ENCODE assay signal across 11 cellular contexts in the genomic region with DNA sequence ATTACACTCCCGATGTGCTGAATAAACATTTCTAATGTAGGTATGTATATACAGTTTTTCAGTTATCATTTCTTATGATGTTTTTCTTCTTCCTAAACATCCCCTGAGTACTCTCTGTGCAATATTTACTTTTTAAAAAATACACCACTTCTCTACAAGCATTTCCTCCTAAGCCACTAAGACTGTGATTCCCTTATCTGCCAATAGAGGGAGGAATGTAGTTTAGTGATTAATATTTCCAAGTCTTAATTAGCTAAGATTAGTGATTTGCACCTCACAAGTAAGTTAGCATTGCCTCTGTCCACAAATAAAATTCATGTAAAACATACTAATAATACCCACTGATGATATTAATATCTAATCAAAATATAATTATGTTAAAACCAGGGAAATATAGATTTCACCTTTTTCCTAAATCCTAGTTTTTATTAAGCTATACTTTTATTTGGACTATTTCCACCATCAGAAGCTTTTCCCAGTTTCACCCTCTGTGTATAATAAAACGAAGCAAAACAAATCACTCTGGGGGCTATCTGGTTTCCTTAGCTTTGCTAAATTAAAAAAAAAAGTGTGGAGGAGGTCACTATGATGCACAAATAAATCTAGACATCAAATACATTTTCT.
DNase-seq lines count a peak whose midpoint lies in the region; ATAC-seq, FAIRE-seq and TF ChIP-seq lines count a peak whose summit lies in the region.
"Had no signal": no experiment of that assay in that cellular context is flagged by ENCODE, and none has a peak within 500 bp of the region (broad histone marks: within the 10 kb centered on the region; RNA-seq: fewer than 3 reads in every experiment).

No MANE protein-coding gene starts in this region.

- peaks cover under 1 to 7% (median 3%) of the 10 kb centered on the region in 3 donors for H3K9me3 Mint-ChIP-seq in T-cell

- H3K4me1 ChIP-seq in kidney (ENCODE audit: control insufficient read depth in 1 of 2, insufficient read depth in 1 of 2, low read depth in 1 of 2, low read length in 2 of 2), result no peaks in the 10 kb centered on the region

- H3K4me1 Mint-ChIP-seq in T-cell, result no peaks in the 10 kb centered on the region

- H3K9ac ChIP-seq in kidney (ENCODE audit: low read length in 2 of 2), result no peak overlapping the region

- ATAC-seq in T-cell (replicated peaks in 1 of 4) (no peak), GM18873 (IDR thresholded peaks at IDR 0.05; ENCODE audit: low FRiP score, unreplicated experiment) (no peak)

- H3K27ac ChIP-seq in VCaP (no peak overlapping the region), kidney (ENCODE audit: low read depth in 2 of 2, low read length in 2 of 2) (no peak overlapping the region)

- intact Hi-C loops in kidney (cut with DNase I), result no loop called here

- peak; percentile 12 for DNase-seq in AG20443 (ENCODE audit: low spot score)
- DNase-seq in HFF-Myc (ENCODE audit: extremely low read depth, low read depth), result no peak
- DNase-seq in kidney, result no peak
- no peak for DNase-seq in T1000 (lab: John Stamatoyannopoulos, UW)
- DNase-seq in T-cell, result no peak
- no peak for DNase-seq in T-helper 9 cell
- DNase-seq: activated naive CD4-positive, alpha-beta T cell treated with Interleukin-2 at 50 U/mL for 16 hours; NCI-H187 had no signal

- H3K36me3 ChIP-seq in kidney (ENCODE audit: control insufficient read depth in 1 of 2, insufficient read depth in 2 of 2, low read length in 2 of 2), result no peaks in the 10 kb centered on the region

- no peaks in the 10 kb centered on the region for H3K9me3 ChIP-seq in kidney (ENCODE audit: control insufficient read depth in 1 of 2, low read length in 2 of 2)

- FAIRE-seq in kidney (lab: Jason Lieb, UNC), result no peak
- FAIRE-seq: GM18507 had no signal

- peak; percentile 52 for TF ChIP-seq CTCF in HFF-Myc (IDR thresholded peaks at IDR 0.05; ENCODE audit: low read depth, low read length, missing control alignments)
- TF ChIP-seq CTCF in VCaP (conservative IDR thresholded peaks at IDR 0.05), result peak; percentile 82
- TF ChIP-seq CTCF in kidney (IDR thresholded peaks at IDR 0.05; ENCODE audit: borderline replicate concordance, extremely low read depth, insufficient read depth), result peak; percentile 28

- no peak overlapping the region for H3K27ac Mint-ChIP-seq in T-cell

- H3K36me3 Mint-ChIP-seq in T-cell, result no peaks in the 10 kb centered on the region

- no peak overlapping the region for H3K4me3 ChIP-seq in HFF-Myc (replicated peaks; ENCODE audit: low read depth, low read length)
- no peak overlapping the region for H3K4me3 ChIP-seq in kidney (ENCODE audit: low read length in 2 of 2)

- POLR2A ChIA-PET in T-cell (lab: Charles Lee), result no interaction called here

- no peak overlapping the region for H3K4me3 Mint-ChIP-seq in T-cell

- CTCF ChIA-PET in T-cell (lab: Charles Lee), result no interaction called here

- no peaks in the 10 kb centered on the region for H3K27me3 Mint-ChIP-seq in T-cell

Comparison
In these comparisons a context has a peak if more than half of its experiments do, and no peak if none do; other contexts are left out.
1. CTCF ChIP-seq: peak in every context shown above with its lines; median percentile 82 in VCaP; 52 in HFF-Myc; 28 in kidney.